In genomic region chr7:55019329-55019690, GRCh38 we compare ENCODE assay signal across 8 cellular contexts. TPM values are rescaled to one million over a fixed set of nuclear protein-coding genes. Genes with fewer than 3 reads are reported as not detected.
DNase-seq lines count a peak whose midpoint lies in the region; ATAC-seq and TF ChIP-seq lines count a peak whose summit lies in the region.
"Had no signal": no experiment of that assay in that cellular context is flagged by ENCODE, and none has a peak within 500 bp of the region (broad histone marks: within the 10 kb centered on the region; RNA-seq: fewer than 3 reads in every experiment).

No MANE protein-coding gene starts in this region.

- no peak overlapping the region; the same call in 1 of the 2 replicates for H3K9ac ChIP-seq in HUES48 (ENCODE audit: low read depth, low read length)

- peaks cover 77% of the 10 kb centered on the region for H3K27me3 ChIP-seq in HUES48 (ENCODE audit: control insufficient read depth, insufficient read depth, low read length)
- H3K27me3 ChIP-seq in thyroid gland: no peaks in the 10 kb centered on the region

- intact Hi-C loops in thyroid gland (cut with DNase I): no loop called here

- TF ChIP-seq CTCF in cardiac fibroblast (IDR thresholded peaks at IDR 0.05; ENCODE audit: low read depth, low read length) (no peak), thyroid gland (IDR thresholded peaks at IDR 0.05) (peak in 1 of 6 experiments; percentile 5)

- H3K9me3 ChIP-seq in HUES48 (ENCODE audit: control insufficient read depth, insufficient read depth, low read length) (no peaks in the 10 kb centered on the region), thyroid gland (no peaks in the 10 kb centered on the region)

- 0 to 13% methylated on average over 2 to 8 of the region's 52 CpGs for WGBS in thyroid gland, 2 donors

- H3K4me1 ChIP-seq in HUES48 (ENCODE audit: control insufficient read depth, insufficient read depth, low read length) (peaks cover 3% of the 10 kb centered on the region; the same call in 1 of the 2 replicates), thyroid gland (peaks cover 41 to 44% of the 10 kb centered on the region in 2 donors)

- TF ChIP-seq POLR2A in thyroid gland (IDR thresholded peaks at IDR 0.05): peak in 1 of 2 donors; percentile 34

- peak; percentile 13 for ATAC-seq in left lobe of liver
- ATAC-seq in HG02885 (IDR thresholded peaks at IDR 0.05; ENCODE audit: poor library complexity, unreplicated experiment): no peak

- DNase-seq in cardiac fibroblast (ENCODE audit: low read depth in 2 of 2) (peak; percentile 34 to 42), left lobe of liver (ENCODE audit: low spot score) (peak; percentile 72), thyroid gland (peak; percentile 89 to 90), superior temporal gyrus (ENCODE audit: extremely low spot score) (no peak), NK-92 (lab: John Stamatoyannopoulos, UW; ENCODE audit: unreplicated experiment) (no peak)

- H3K4me3 ChIP-seq in HUES48 (ENCODE audit: low read depth, low read length): peak overlapping the region; percentile 69
- peak overlapping the region; percentile 73 to 80 for H3K4me3 ChIP-seq in cardiac fibroblast (replicated peaks in 1 of 2; ENCODE audit: low read depth in 2 of 2, low read length in 2 of 2)
- peak overlapping the region; percentile 57 to 89 (median 71) for H3K4me3 ChIP-seq in thyroid gland (replicated peaks in 1 of 3)
- H3K4me3 ChIP-seq: SK-N-MC had no signal

- no peaks in the 10 kb centered on the region for H3K36me3 ChIP-seq in HUES48 (ENCODE audit: control insufficient read depth, insufficient read depth, low read length)
- no peaks in the 10 kb centered on the region for H3K36me3 ChIP-seq in thyroid gland

- no peak overlapping the region for H3K27ac ChIP-seq in HUES48 (ENCODE audit: low read depth, low read length)
- H3K27ac ChIP-seq in thyroid gland: peak overlapping the region; percentile 91 to 97 (median 96)
- H3K27ac ChIP-seq: SK-N-MC had no signal

RNA-seq across cellular contexts. Expression of gene EGFR, which starts 0.5 kb away (rescaled TPM):
- total RNA-seq in left lobe of liver: 90.5 TPM
- total RNA-seq in thyroid gland: 10 to 100 TPM; 57.5 to 96.2 (median 84.7) TPM

Comparison
In these comparisons a context has a peak if more than half of its experiments do, and no peak if none do; other contexts are left out.
1. DNase-seq: peak in cardiac fibroblast (2 of 2), left lobe of liver (single experiment) and thyroid gland (2 of 2); none in superior temporal gyrus (single experiment) and NK-92 (single experiment).
2. Peak in every context shown above with its lines, with median percentiles within 50 percentile points of each other: H3K4me3 ChIP-seq.